In genomic region chr4:10157478-10158354, GRCh38 we compare ENCODE assay signal across 8 cellular contexts. TPM values are rescaled to one million over a fixed set of nuclear protein-coding genes. Genes with fewer than 3 reads are reported as not detected.
DNase-seq lines count a peak whose midpoint lies in the region; ATAC-seq and TF ChIP-seq lines count a peak whose summit lies in the region.

No MANE protein-coding gene starts in this region.

- no peaks in the 10 kb centered on the region for H3K9me3 ChIP-seq in effector memory CD4-positive, alpha-beta T cell (ENCODE audit: control insufficient read depth, low read length)

- H3K4me1 ChIP-seq in effector memory CD4-positive, alpha-beta T cell (ENCODE audit: control insufficient read depth, insufficient read depth, low read length, poor library complexity, severe bottlenecking), result peaks cover 15% of the 10 kb centered on the region

- H3K4me1 Mint-ChIP-seq in stimulated activated memory B cell treated with anti-CD40 and anti-IgM and Interleukin-4, amounts not matched to agents 10 μg/mL and 1 μg/mL and 100 μg/mL, for 72 hours, result peaks cover 7% of the 10 kb centered on the region

- peak; percentile 86 for TF ChIP-seq CTCF in AG04449 (IDR thresholded peaks at IDR 0.05; ENCODE audit: insufficient read depth, low read length, missing control alignments)
- TF ChIP-seq CTCF in GM13977 (IDR thresholded peaks at IDR 0.05; ENCODE audit: extremely low read depth, insufficient read depth, missing control alignments), result peak; percentile 83

- no peaks in the 10 kb centered on the region for H3K36me3 ChIP-seq in effector memory CD4-positive, alpha-beta T cell (ENCODE audit: control insufficient read depth, insufficient read depth, low read length)

- peak overlapping the region; percentile 17 for H3K27ac Mint-ChIP-seq in stimulated activated memory B cell treated with anti-CD40 and anti-IgM and Interleukin-4, amounts not matched to agents 10 μg/mL and 1 μg/mL and 100 μg/mL, for 72 hours

- no peak overlapping the region for H3K4me3 ChIP-seq in AG04449 (ENCODE audit: low read depth, low read length)
- no peak overlapping the region for H3K4me3 ChIP-seq in effector memory CD4-positive, alpha-beta T cell (ENCODE audit: insufficient read depth, low read depth, low read length, poor library complexity, severe bottlenecking)

- POLR2A ChIA-PET in AG04449 (lab: Yijun Ruan, JAX), result no interaction called here

- H3K27me3 ChIP-seq in effector memory CD4-positive, alpha-beta T cell (replicated peaks; ENCODE audit: control insufficient read depth, insufficient read depth, low read length, poor library complexity, severe bottlenecking), result no peaks in the 10 kb centered on the region

- no peak for DNase-seq in AG04449 (ENCODE audit: low read depth, low spot score)
- peak; percentile 75 for DNase-seq in GM13977 (ENCODE audit: low spot score)
- DNase-seq in NCI-H2081 (lab: John Stamatoyannopoulos, UW), result peak; percentile 69 to 73
- peak; percentile 6 for DNase-seq in activated CD4-positive, CD25-positive, alpha-beta regulatory T cell treated with anti-CD3 and anti-CD28 coated beads, Interleukin-2, amount 50 U/mL, for 16 hours (ENCODE audit: low read depth, low spot score)
- DNase-seq in effector memory CD4-positive, alpha-beta T cell, result peak in 2 of 3 donors; percentile 2 to 6
- DNase-seq in lung microvascular endothelial cell (ENCODE audit: low read depth in 2 of 2), result peak; percentile 81 to 84

- H3K27ac ChIP-seq in effector memory CD4-positive, alpha-beta T cell (ENCODE audit: insufficient read depth, low read length, poor library complexity, severe bottlenecking), result no peak overlapping the region

- in situ Hi-C loops in GM13977 (cut with MboI; ENCODE audit: low pct_unique_long_range_greater_than_20kb, low sequenced_read_pairs, unreplicated experiment), result loop anchor here (25.0 kb wide), 1 partner anchor 255 kb away; no protein-coding TSS in a partner anchor

- H3K36me3 Mint-ChIP-seq in stimulated activated memory B cell treated with anti-CD40 and anti-IgM and Interleukin-4, amounts not matched to agents 10 μg/mL and 1 μg/mL and 100 μg/mL, for 72 hours, result no peaks in the 10 kb centered on the region

- no peaks in the 10 kb centered on the region for H3K9me3 Mint-ChIP-seq in stimulated activated memory B cell treated with anti-CD40 and anti-IgM and Interleukin-4, amounts not matched to agents 10 μg/mL and 1 μg/mL and 100 μg/mL, for 72 hours

- CTCF ChIA-PET in AG04449 (lab: Yijun Ruan, JAX), result interaction anchor here (0.5 to 15.2 kb wide), 25 partner anchors 10 to 395 kb away, joined by 3 to 287 read pairs (median 4); no protein-coding TSS in a partner anchor

- peaks cover 17% of the 10 kb centered on the region for H3K27me3 Mint-ChIP-seq in stimulated activated memory B cell treated with anti-CD40 and anti-IgM and Interleukin-4, amounts not matched to agents 10 μg/mL and 1 μg/mL and 100 μg/mL, for 72 hours

- no peak overlapping the region for H3K4me3 Mint-ChIP-seq in stimulated activated memory B cell treated with anti-CD40 and anti-IgM and Interleukin-4, amounts not matched to agents 10 μg/mL and 1 μg/mL and 100 μg/mL, for 72 hours

- ATAC-seq in HG02870 (IDR thresholded peaks at IDR 0.05; ENCODE audit: unreplicated experiment), result peak; percentile 77
- ATAC-seq in stimulated activated memory B cell treated with anti-CD40 and anti-IgM and Interleukin-4, amounts not matched to agents 10 μg/mL and 1 μg/mL and 100 μg/mL, for 72 hours, result peak; percentile 67

RNA-seq across cellular contexts. Expression of gene WDR1, which starts 41.1 kb away (rescaled TPM):
- total RNA-seq in lung microvascular endothelial cell, result 264 and 314 TPM in 2 replicates
